Comparison of ENCODE assay signal across 8 cellular contexts in genomic region chr17:21348081-21348925, GRCh38. TPM values are rescaled to one million over a fixed set of nuclear protein-coding genes. Genes with fewer than 3 reads are reported as not detected.
DNase-seq lines count a peak whose midpoint lies in the region; ATAC-seq and TF ChIP-seq lines count a peak whose summit lies in the region.
"Not testable (repeated sequence)": the region's sequence is repeated elsewhere in the genome, so short reads cannot be mapped to it uniquely, and the experiment has no call there.

No MANE protein-coding gene starts in this region.

- peaks cover 10 to 11% of the 10 kb centered on the region in 2 donors for H3K27me3 Mint-ChIP-seq in stimulated activated naive B cell treated with anti-CD40 and anti-IgM and Interleukin-4, amounts not matched to agents 10 μg/mL and 1 μg/mL and 100 μg/mL, for 72 hours

- intact Hi-C loops in cardiac septum (cut with DNase I): not testable (repeated sequence)

- peak overlapping the region; percentile 56 for H3K27ac Mint-ChIP-seq in stimulated activated naive B cell treated with anti-CD40 and anti-IgM and Interleukin-4, amounts not matched to agents 10 μg/mL and 1 μg/mL and 100 μg/mL, for 72 hours

- H3K4me3 Mint-ChIP-seq in stimulated activated naive B cell treated with anti-CD40 and anti-IgM and Interleukin-4, amounts not matched to agents 10 μg/mL and 1 μg/mL and 100 μg/mL, for 72 hours: not testable (repeated sequence)

- not testable (repeated sequence) for H3K4me1 Mint-ChIP-seq in stimulated activated naive B cell treated with anti-CD40 and anti-IgM and Interleukin-4, amounts not matched to agents 10 μg/mL and 1 μg/mL and 100 μg/mL, for 72 hours

- not testable (repeated sequence) for H3K9me3 Mint-ChIP-seq in stimulated activated naive B cell treated with anti-CD40 and anti-IgM and Interleukin-4, amounts not matched to agents 10 μg/mL and 1 μg/mL and 100 μg/mL, for 72 hours

- H3K36me3 Mint-ChIP-seq in stimulated activated naive B cell treated with anti-CD40 and anti-IgM and Interleukin-4, amounts not matched to agents 10 μg/mL and 1 μg/mL and 100 μg/mL, for 72 hours: not testable (repeated sequence)

- ATAC-seq in GM18505 (IDR thresholded peaks at IDR 0.05; ENCODE audit: unreplicated experiment) (peak; percentile 67), GM19397 (IDR thresholded peaks at IDR 0.05; ENCODE audit: unreplicated experiment) (peak; percentile 57), HG02642 (IDR thresholded peaks at IDR 0.05; ENCODE audit: poor library complexity, unreplicated experiment) (peak; percentile 70), HG03159 (IDR thresholded peaks at IDR 0.05; ENCODE audit: unreplicated experiment) (peak; percentile 69)
- ATAC-seq in stimulated activated naive B cell treated with anti-CD40 and anti-IgM and Interleukin-4, amounts not matched to agents 10 μg/mL and 1 μg/mL and 100 μg/mL, for 72 hours (replicated peaks): peak; percentile 76 to 79

- TF ChIP-seq POLR2A in GM18505 (IDR thresholded peaks at IDR 0.05; ENCODE audit: borderline replicate concordance, extremely low read depth, insufficient read depth, insufficient read length): not testable (repeated sequence)

- DNase-seq in M059J (ENCODE audit: low read depth) (peak; percentile 44), cardiac septum (ENCODE audit: low spot score) (peak; percentile 19)
- DNase-seq in activated CD8-positive, alpha-beta memory T cell treated with anti-CD3 and anti-CD28 coated beads, Interleukin-2, amount 50 U/mL, for 48 hours: peak; percentile 42
- not testable (repeated sequence) for DNase-seq in stimulated activated naive B cell treated with anti-CD40 and anti-IgM and Interleukin-4, amounts not matched to agents 10 μg/mL and 1 μg/mL and 100 μg/mL, for 72 hours

RNA-seq across cellular contexts. Expression of gene KCNJ12, which starts 27.9 kb away (rescaled TPM):
- total RNA-seq in M059J (2014; rRNA removed; shearing (Covaris generic)): 0.17 and 0.22 TPM in 2 replicates
- 11.3 TPM for total RNA-seq in cardiac septum

Comparison
In these comparisons a context has a peak if more than half of its experiments do, and no peak if none do; other contexts are left out.
1. RNA of gene KCNJ12, which starts 27.9 kb away (total RNA-seq): 11.3 TPM in cardiac septum (single experiment); 0.17 to 0.22 TPM in M059J; every median in the first group is over 10 times any median in the second.
2. Peak in every context shown above with its lines, with median percentiles within 50 percentile points of each other: ATAC-seq.